ENCODE assay signal across 1 cellular context in genomic region chr15:69126054-69126469, GRCh38.
TF ChIP-seq lines count a peak whose summit lies in the region.

No MANE protein-coding gene starts in this region.

TF ChIP-seq in HepG2, 621 proteins besides CTCF, POLR2A, EP300 and RAD21 (continued from another document):
- TF ChIP-seq NCOR1 (IDR thresholded peaks at IDR 0.05; ENCODE audit: borderline replicate concordance, low read length), result peak; percentile 83; the same call in 1 of the 2 replicates
- TF ChIP-seq FOXK2 (IDR thresholded peaks at IDR 0.05), result 0 out of 2 replicates have a peak, but pooled peaks have one; percentile 33
- peak; percentile 27; the same call in 1 of the 2 replicates for TF ChIP-seq SIX4 (CRISPR knock-in tag; IDR thresholded peaks at IDR 0.05)
- TF ChIP-seq, protein P1, sequence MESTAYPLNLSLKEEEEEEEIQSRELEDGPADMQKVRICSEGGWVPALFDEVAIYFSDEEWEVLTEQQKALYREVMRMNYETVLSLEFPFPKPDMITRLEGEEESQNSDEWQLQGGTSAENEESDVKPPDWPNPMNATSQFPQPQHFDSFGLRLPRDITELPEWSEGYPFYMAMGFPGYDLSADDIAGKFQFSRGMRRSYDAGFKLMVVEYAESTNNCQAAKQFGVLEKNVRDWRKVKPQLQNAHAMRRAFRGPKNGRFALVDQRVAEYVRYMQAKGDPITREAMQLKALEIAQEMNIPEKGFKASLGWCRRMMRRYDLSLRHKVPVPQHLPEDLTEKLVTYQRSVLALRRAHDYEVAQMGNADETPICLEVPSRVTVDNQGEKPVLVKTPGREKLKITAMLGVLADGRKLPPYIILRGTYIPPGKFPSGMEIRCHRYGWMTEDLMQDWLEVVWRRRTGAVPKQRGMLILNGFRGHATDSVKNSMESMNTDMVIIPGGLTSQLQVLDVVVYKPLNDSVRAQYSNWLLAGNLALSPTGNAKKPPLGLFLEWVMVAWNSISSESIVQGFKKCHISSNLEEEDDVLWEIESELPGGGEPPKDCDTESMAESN (CRISPR knock-in tag; conservative IDR thresholded peaks at IDR 0.05), result peak; percentile 88
- peak; percentile 93 for TF ChIP-seq HMG20A (CRISPR knock-in tag; IDR thresholded peaks at IDR 0.05; ENCODE audit: borderline replicate concordance)
- TF ChIP-seq ZNF556 (CRISPR knock-in tag; IDR thresholded peaks at IDR 0.05; ENCODE audit: borderline replicate concordance), result no peak
- TF ChIP-seq, protein P2, sequence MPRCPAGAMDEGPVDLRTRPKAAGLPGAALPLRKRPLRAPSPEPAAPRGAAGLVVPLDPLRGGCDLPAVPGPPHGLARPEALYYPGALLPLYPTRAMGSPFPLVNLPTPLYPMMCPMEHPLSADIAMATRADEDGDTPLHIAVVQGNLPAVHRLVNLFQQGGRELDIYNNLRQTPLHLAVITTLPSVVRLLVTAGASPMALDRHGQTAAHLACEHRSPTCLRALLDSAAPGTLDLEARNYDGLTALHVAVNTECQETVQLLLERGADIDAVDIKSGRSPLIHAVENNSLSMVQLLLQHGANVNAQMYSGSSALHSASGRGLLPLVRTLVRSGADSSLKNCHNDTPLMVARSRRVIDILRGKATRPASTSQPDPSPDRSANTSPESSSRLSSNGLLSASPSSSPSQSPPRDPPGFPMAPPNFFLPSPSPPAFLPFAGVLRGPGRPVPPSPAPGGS (CRISPR knock-in tag; IDR thresholded peaks at IDR 0.05), result no peak
- TF ChIP-seq DMTF1 (CRISPR knock-in tag; IDR thresholded peaks at IDR 0.05), result no peak
- TF ChIP-seq CREB1 (IDR thresholded peaks at IDR 0.05), result no peak
- peak; percentile 74 for TF ChIP-seq CREB1 (CRISPR knock-in tag; IDR thresholded peaks at IDR 0.05)
- TF ChIP-seq KDM1A (CRISPR knock-in tag; IDR thresholded peaks at IDR 0.05), result peak; percentile 65; the same call in 1 of the 2 replicates
- no peak for TF ChIP-seq NONO (IDR thresholded peaks at IDR 0.05)
- peak; percentile 59; the same call in 1 of the 2 replicates for TF ChIP-seq NONO (CRISPR knock-in tag; conservative IDR thresholded peaks at IDR 0.05)
- TF ChIP-seq THRA (CRISPR knock-in tag; IDR thresholded peaks at IDR 0.05; ENCODE audit: borderline replicate concordance), result peak; percentile 97
- peak; percentile 90 for TF ChIP-seq TGIF2 (CRISPR knock-in tag; IDR thresholded peaks at IDR 0.05)
- TF ChIP-seq CBFB (CRISPR knock-in tag; IDR thresholded peaks at IDR 0.05), result 0 out of 2 replicates have a peak, but pooled peaks have one; percentile 41
TF ChIP-seq in HepG2: peak in this region for 148.
